ENCODE assay signal across 8 cellular contexts in genomic region chr2:201432038-201432437, GRCh38. TPM values are rescaled to one million over a fixed set of nuclear protein-coding genes. Genes with fewer than 3 reads are reported as not detected.
DNase-seq lines count a peak whose midpoint lies in the region; ATAC-seq and TF ChIP-seq lines count a peak whose summit lies in the region.

No MANE protein-coding gene starts in this region.

- H3K4me3 ChIP-seq in CD8-positive, alpha-beta T cell (ENCODE audit: low read depth, low read length) = no peak overlapping the region

- no peak for TF ChIP-seq CTCF in CD8-positive, alpha-beta T cell (IDR thresholded peaks at IDR 0.05)
- TF ChIP-seq CTCF in RWPE1 (conservative IDR thresholded peaks at IDR 0.05; ENCODE audit: low read depth) (no peak), nephron (IDR thresholded peaks at IDR 0.05; ENCODE audit: unreplicated experiment in 3 of 3) (no peak)

- no peaks in the 10 kb centered on the region for H3K27me3 Mint-ChIP-seq in CD8-positive, alpha-beta T cell (ENCODE audit: low read depth)
- no peaks in the 10 kb centered on the region for H3K27me3 Mint-ChIP-seq in effector memory CD8-positive, alpha-beta T cell
- no peaks in the 10 kb centered on the region for H3K27me3 Mint-ChIP-seq in nephron (ENCODE audit: low read depth)

- no peak for DNase-seq in CD8-positive, alpha-beta T cell
- DNase-seq in RWPE1 (ENCODE audit: low spot score) = peak; percentile 51
- DNase-seq in effector memory CD8-positive, alpha-beta T cell = no peak
- DNase-seq in posterior vena cava (ENCODE audit: low spot score) = no peak
- no peak for DNase-seq in islet precursor cell

- peaks cover 49% of the 10 kb centered on the region for H3K4me1 Mint-ChIP-seq in CD8-positive, alpha-beta T cell (ENCODE audit: low read depth)
- peaks cover 21 to 31% of the 10 kb centered on the region in 2 donors for H3K4me1 Mint-ChIP-seq in effector memory CD8-positive, alpha-beta T cell (ENCODE audit: low read depth in 2 of 2)
- H3K4me1 Mint-ChIP-seq in nephron = peaks cover 17% of the 10 kb centered on the region

- intact Hi-C loops in CD8-positive, alpha-beta T cell (cut with DNase I, micrococcal nuclease) = loop anchor here (1.0 to 2.0 kb wide), 2 partner anchors 15 to 19 kb away; partner anchors contain the start of genes STRADB (in 1 of the 2) and TRAK2 (in 1 of the 2)
- intact Hi-C loops in posterior vena cava (cut with DNase I) = no loop called here

- peak overlapping the region; percentile 90 for H3K27ac Mint-ChIP-seq in CD8-positive, alpha-beta T cell
- H3K27ac Mint-ChIP-seq in effector memory CD8-positive, alpha-beta T cell = peak overlapping the region; percentile 72 to 82
- H3K27ac Mint-ChIP-seq in nephron = peak overlapping the region; percentile 68 to 88 (median 81)

- H3K4me1 ChIP-seq in CD8-positive, alpha-beta T cell (ENCODE audit: insufficient read depth, low read length) = peaks cover 22% of the 10 kb centered on the region

- H3K36me3 Mint-ChIP-seq in CD8-positive, alpha-beta T cell = peaks cover 5% of the 10 kb centered on the region
- H3K36me3 Mint-ChIP-seq in effector memory CD8-positive, alpha-beta T cell (ENCODE audit: insufficient read depth) = no peaks in the 10 kb centered on the region
- peaks cover 26% of the 10 kb centered on the region for H3K36me3 Mint-ChIP-seq in nephron (ENCODE audit: low read depth)

- peak overlapping the region; percentile 1 for H3K27ac ChIP-seq in CD8-positive, alpha-beta T cell (ENCODE audit: low read depth, low read length)
- no peak overlapping the region for H3K27ac ChIP-seq in RWPE1

- peak overlapping the region; percentile 12 for H3K4me3 Mint-ChIP-seq in CD8-positive, alpha-beta T cell
- H3K4me3 Mint-ChIP-seq in effector memory CD8-positive, alpha-beta T cell = peak overlapping the region in 1 of 2 donors; percentile 36
- H3K4me3 Mint-ChIP-seq in nephron = no peak overlapping the region

- CTCF ChIA-PET in CD8-positive, alpha-beta T cell (lab: Charles Lee) = interaction anchor here (1.1 kb wide), 2 partner anchors 19 to 68 kb away, joined by 3 to 4 read pairs; partner anchors contain the start of genes STRADB and TRAK2
- CTCF ChIA-PET in RWPE1 (lab: Yijun Ruan, JAX) = no interaction called here

- POLR2A ChIA-PET in CD8-positive, alpha-beta T cell (lab: Charles Lee) = interaction anchor here (0.6 to 3.8 kb wide), 4 partner anchors 13 to 339 kb away, joined by 3 to 21 read pairs (median 4); partner anchors contain the start of genes STRADB and TRAK2
- POLR2A ChIA-PET in RWPE1 (lab: Yijun Ruan, JAX; ENCODE audit: low non-redundant PET) = no interaction called here

- H3K9me3 ChIP-seq in CD8-positive, alpha-beta T cell (ENCODE audit: low read length) = no peaks in the 10 kb centered on the region

- H3K36me3 ChIP-seq in CD8-positive, alpha-beta T cell (ENCODE audit: insufficient read depth, low read length) = no peaks in the 10 kb centered on the region

- peak; percentile 93 for ATAC-seq in CD8-positive, alpha-beta T cell
- ATAC-seq in effector memory CD8-positive, alpha-beta T cell (replicated peaks) = peak; percentile 86
- ATAC-seq in GM21447 (IDR thresholded peaks at IDR 0.05; ENCODE audit: unreplicated experiment) = no peak
- no peak for ATAC-seq in GM21737 (IDR thresholded peaks at IDR 0.05; ENCODE audit: unreplicated experiment)

- no peaks in the 10 kb centered on the region for H3K27me3 ChIP-seq in CD8-positive, alpha-beta T cell (ENCODE audit: insufficient read depth, low read length)

- no peaks in the 10 kb centered on the region for H3K9me3 Mint-ChIP-seq in CD8-positive, alpha-beta T cell
- peaks cover 0 to 2% of the 10 kb centered on the region in 2 donors for H3K9me3 Mint-ChIP-seq in effector memory CD8-positive, alpha-beta T cell
- H3K9me3 Mint-ChIP-seq in nephron = peaks cover 25% of the 10 kb centered on the region

RNA-seq across cellular contexts. Expression of gene TRAK2, which starts 19.2 kb away (rescaled TPM):
- total RNA-seq in CD8-positive, alpha-beta T cell = 10 to 100 TPM; 20.1 to 22.5 TPM
- total RNA-seq in posterior vena cava = 100 to 1,000 TPM in 1 of 2 donors, 10 to 100 TPM in 1; 96.6 to 124 TPM

RNA-seq across cellular contexts. Expression of gene STRADB, which starts 19.5 kb away (rescaled TPM):
- total RNA-seq in CD8-positive, alpha-beta T cell = 1 to 10 TPM; 4.5 to 5.8 TPM
- 10 to 100 TPM; 11.7 to 18.0 TPM for total RNA-seq in posterior vena cava

Comparison
In these comparisons a context has a peak if more than half of its experiments do, and no peak if none do; other contexts are left out.
1. ATAC-seq: peak in CD8-positive, alpha-beta T cell (single experiment) and effector memory CD8-positive, alpha-beta T cell (single experiment); none in GM21447 (single experiment) and GM21737 (single experiment).
2. RNA of gene TRAK2, which starts 19.2 kb away (total RNA-seq): 96.6 to 124 TPM in posterior vena cava; 20.1 to 22.5 TPM in CD8-positive, alpha-beta T cell; every median in the first group is over 4 times any median in the second.
3. intact Hi-C loops: an anchor here in CD8-positive, alpha-beta T cell (1.0 to 2.0 kb wide); none called in posterior vena cava.
4. Peak in every context shown above with its lines, with median percentiles within 50 percentile points of each other: H3K27ac Mint-ChIP-seq.